20 cellular contexts compared by ENCODE assay signal in genomic region chr17:75500419-75501216, GRCh38. TPM values are rescaled to one million over a fixed set of nuclear protein-coding genes. Genes with fewer than 3 reads are reported as not detected.
DNase-seq lines count a peak whose midpoint lies in the region; ATAC-seq and TF ChIP-seq lines count a peak whose summit lies in the region.
"Had no signal": no experiment of that assay in that cellular context is flagged by ENCODE, and none has a peak within 500 bp of the region (broad histone marks: within the 10 kb centered on the region; RNA-seq: fewer than 3 reads in every experiment).

No MANE protein-coding gene starts in this region.

- peak overlapping the region; percentile 41 for H3K27ac Mint-ChIP-seq in progenitor cell of endocrine pancreas
- H3K27ac Mint-ChIP-seq: activated CD8-positive, alpha-beta memory T cell treated with anti-CD3 and anti-CD28 coated beads, Interleukin-2, amount 10 ng/mL, durations not matched to agents 7 days and 5 days; activated naive CD8-positive, alpha-beta T cell treated with anti-CD3 and anti-CD28 coated beads, Interleukin-2, amount 10 ng/mL, durations not matched to agents 7 days and 5 days; activated T-helper 17 cell treated with anti-CD3 and anti-CD28 coated beads, Interleukin-2, amount 50 U/mL, for 72 hours; IgD-negative memory B cell had no signal

- intact Hi-C loops in PC-3 (cut with micrococcal nuclease), result no loop called here
- intact Hi-C loops in dorsolateral prefrontal cortex (cut with DNase I), result no loop called here

- H3K4me1 Mint-ChIP-seq in progenitor cell of endocrine pancreas (ENCODE audit: low read depth), result no peaks in the 10 kb centered on the region
- H3K4me1 Mint-ChIP-seq: activated T-helper 17 cell treated with anti-CD3 and anti-CD28 coated beads, Interleukin-2, amount 50 U/mL, for 72 hours; IgD-negative memory B cell had no signal

- no peak for TF ChIP-seq EP300 in upper lobe of left lung (IDR thresholded peaks at IDR 0.05)

- BruUV-seq in PC-3 (replicated peaks; lab: Mats Ljungman, UMichigan), result TSS peak; percentile 3

- no peaks in the 10 kb centered on the region for H3K9me2 ChIP-seq in PC-3 (replicated peaks; ENCODE audit: low read length)

- H3K79me2 ChIP-seq in PC-3 (ENCODE audit: low read length), result no peaks in the 10 kb centered on the region

- TF ChIP-seq CTCF in PC-3 (conservative IDR thresholded peaks at IDR 0.05; ENCODE audit: low read depth, low read length) (no peak), dorsolateral prefrontal cortex (IDR thresholded peaks at IDR 0.05 in 54 of 56, conservative IDR thresholded peaks at IDR 0.05 in 2 of 56; ENCODE audit: low read depth in 1 of 56, partially characterized antibody in 56 of 56) (no peak), progenitor cell of endocrine pancreas (IDR thresholded peaks at IDR 0.05; ENCODE audit: unreplicated experiment) (no peak), upper lobe of left lung (IDR thresholded peaks at IDR 0.05) (no peak)

- no peak overlapping the region for H3K4me3 ChIP-seq in PC-3 (ENCODE audit: low read length)
- no peak overlapping the region for H3K4me3 ChIP-seq in dorsolateral prefrontal cortex
- no peak overlapping the region for H3K4me3 ChIP-seq in upper lobe of left lung
- H3K4me3 ChIP-seq: body of pancreas, suprapubic skin had no signal

- peaks cover 4% of the 10 kb centered on the region for H3K36me3 Mint-ChIP-seq in progenitor cell of endocrine pancreas (ENCODE audit: insufficient read depth)

- 81 to 93% methylated on average over 3 to 17 of the region's 17 CpGs for WGBS in upper lobe of left lung, 2 donors

- H2AFZ ChIP-seq in PC-3 (ENCODE audit: low read length), result no peak overlapping the region

- POLR2A ChIA-PET in PC-3 (lab: Charles Lee; ENCODE audit: unreplicated experiment), result no interaction called here

- H3K9me3 Mint-ChIP-seq in progenitor cell of endocrine pancreas (ENCODE audit: low read depth), result no peaks in the 10 kb centered on the region
- H3K9me3 Mint-ChIP-seq: activated naive CD8-positive, alpha-beta T cell treated with anti-CD3 and anti-CD28 coated beads, Interleukin-2, amount 10 ng/mL, durations not matched to agents 7 days and 5 days; activated T-helper 17 cell treated with anti-CD3 and anti-CD28 coated beads, Interleukin-2, amount 50 U/mL, for 72 hours; IgD-negative memory B cell had no signal

- ATAC-seq in PC-3 (no peak), upper lobe of left lung (ENCODE audit: low FRiP score in 2 of 2) (no peak), HG02840 (IDR thresholded peaks at IDR 0.05; ENCODE audit: low FRiP score, unreplicated experiment) (no peak), GM19324 (IDR thresholded peaks at IDR 0.05; ENCODE audit: low FRiP score, unreplicated experiment) (no peak)
- ATAC-seq: activated CD8-positive, alpha-beta memory T cell treated with anti-CD3 and anti-CD28 coated beads, Interleukin-2, amount 10 ng/mL, durations not matched to agents 7 days and 5 days; activated T-helper 17 cell treated with anti-CD3 and anti-CD28 coated beads, Interleukin-2, amount 50 U/mL, for 72 hours; body of pancreas had no signal

- CTCF ChIA-PET in PC-3 (lab: Charles Lee), result no interaction called here

- H3K36me3 ChIP-seq in PC-3 (ENCODE audit: low read depth, low read length) (peaks cover 22% of the 10 kb centered on the region; the same call in 1 of the 2 replicates), upper lobe of left lung (peaks cover 4 to 97% (median 77%) of the 10 kb centered on the region in 4 donors)

- H3K27me3 ChIP-seq in PC-3 (ENCODE audit: low read length), result no peaks in the 10 kb centered on the region
- no peaks in the 10 kb centered on the region for H3K27me3 ChIP-seq in dorsolateral prefrontal cortex
- H3K27me3 ChIP-seq in upper lobe of left lung, result no peaks in the 10 kb centered on the region
- H3K27me3 ChIP-seq: body of pancreas, suprapubic skin had no signal

- H3K9me3 ChIP-seq in PC-3 (ENCODE audit: low read length) (no peaks in the 10 kb centered on the region), upper lobe of left lung (no peaks in the 10 kb centered on the region)
- H3K9me3 ChIP-seq: body of pancreas, suprapubic skin had no signal

- no peaks in the 10 kb centered on the region for H3F3A ChIP-seq in PC-3 (ENCODE audit: low read length, unreplicated experiment)

- DNase-seq in PC-3 (no peak), dorsolateral prefrontal cortex (no peak), progenitor cell of endocrine pancreas (ENCODE audit: low spot score, unreplicated experiment) (no peak), upper lobe of left lung (peak in 1 of 2 donors; percentile 47), middle frontal gyrus (ENCODE audit: extremely low spot score, low spot score) (no peak)
- DNase-seq: activated CD4-positive, alpha-beta T cell treated with anti-CD3 and anti-CD28 coated beads for 48 hours; activated CD8-positive, alpha-beta memory T cell treated with anti-CD3 and anti-CD28 coated beads, Interleukin-2, amount 10 ng/mL, durations not matched to agents 7 days and 5 days; activated naive CD8-positive, alpha-beta T cell treated with anti-CD3 and anti-CD28 coated beads, Interleukin-2, amount 10 ng/mL, durations not matched to agents 7 days and 5 days; body of pancreas; DMS79 treated with DMSO at 0.1 percent for 48 hours; MM.1S; NCI-H146; NCI-H2171 treated with DMSO at 0.1 percent for 48 hours; SHP77 treated with DMSO at 0.1 percent for 48 hours had no signal

- no peak overlapping the region for H3K9ac ChIP-seq in PC-3 (ENCODE audit: low read length)

- no peaks in the 10 kb centered on the region for H3K27me3 Mint-ChIP-seq in progenitor cell of endocrine pancreas
- H3K27me3 Mint-ChIP-seq: activated CD8-positive, alpha-beta memory T cell treated with anti-CD3 and anti-CD28 coated beads, Interleukin-2, amount 10 ng/mL, durations not matched to agents 7 days and 5 days; activated naive CD8-positive, alpha-beta T cell treated with anti-CD3 and anti-CD28 coated beads, Interleukin-2, amount 10 ng/mL, durations not matched to agents 7 days and 5 days; activated T-helper 17 cell treated with anti-CD3 and anti-CD28 coated beads, Interleukin-2, amount 50 U/mL, for 72 hours; IgD-negative memory B cell had no signal

- TF ChIP-seq POLR2A in upper lobe of left lung (IDR thresholded peaks at IDR 0.05), result no peak

- H4K20me1 ChIP-seq in PC-3 (ENCODE audit: low read length), result no peaks in the 10 kb centered on the region

- H3K4me2 ChIP-seq in PC-3 (ENCODE audit: low read length), result no peak overlapping the region

- no peak overlapping the region for H3K4me3 Mint-ChIP-seq in progenitor cell of endocrine pancreas (ENCODE audit: low read depth)
- H3K4me3 Mint-ChIP-seq: activated CD8-positive, alpha-beta memory T cell treated with anti-CD3 and anti-CD28 coated beads, Interleukin-2, amount 10 ng/mL, durations not matched to agents 7 days and 5 days; activated naive CD8-positive, alpha-beta T cell treated with anti-CD3 and anti-CD28 coated beads, Interleukin-2, amount 10 ng/mL, durations not matched to agents 7 days and 5 days; activated T-helper 17 cell treated with anti-CD3 and anti-CD28 coated beads, Interleukin-2, amount 50 U/mL, for 72 hours; IgD-negative memory B cell had no signal

- H3K4me1 ChIP-seq in PC-3 (ENCODE audit: insufficient read depth, low read length), result no peaks in the 10 kb centered on the region
- H3K4me1 ChIP-seq in upper lobe of left lung, result peaks cover 19 to 54% (median 30%) of the 10 kb centered on the region in 4 donors
- H3K4me1 ChIP-seq: body of pancreas had no signal

- no peak overlapping the region for H3K27ac ChIP-seq in PC-3 (ENCODE audit: low read length)
- H3K27ac ChIP-seq in dorsolateral prefrontal cortex, result peak overlapping the region in 58 of 59 donors; percentile 61 to 99 (median 90)
- peak overlapping the region in 3 of 4 donors; percentile 26 to 62 (median 57) for H3K27ac ChIP-seq in upper lobe of left lung
- H3K27ac ChIP-seq: body of pancreas, HL-60 had no signal

RNA-seq across cellular contexts. Expression of gene CASKIN2, which starts 14.7 kb away (rescaled TPM):
- 22.0 and 28.3 TPM in 2 replicates for total RNA-seq in PC-3 (2014; rRNA removed)
- 10 to 100 TPM; 23.3 to 80.3 (median 41.6) TPM for total RNA-seq in dorsolateral prefrontal cortex
- total RNA-seq in progenitor cell of endocrine pancreas, result 47.6 and 50.6 TPM in 2 replicates
- 100 to 1,000 TPM in 1 of 6 donors, 10 to 100 TPM in 5; 24.1 to 113 (median 48.5) TPM for total RNA-seq in upper lobe of left lung

RNA-seq across cellular contexts. Expression of gene TSEN54, which starts 15.7 kb away (rescaled TPM):
- total RNA-seq in PC-3 (2014; rRNA removed), result 61.6 and 70.4 TPM in 2 replicates
- total RNA-seq in dorsolateral prefrontal cortex, result 10 to 100 TPM; 14.4 to 45.4 (median 27.2) TPM
- 56.0 and 56.4 TPM in 2 replicates for total RNA-seq in progenitor cell of endocrine pancreas
- total RNA-seq in upper lobe of left lung, result 100 to 1,000 TPM in 2 of 6 donors, 10 to 100 TPM in 4; 19.5 to 125 (median 31.3) TPM

RNA-seq across cellular contexts. Expression of gene LLGL2, which starts 24.9 kb away (rescaled TPM):
- total RNA-seq in PC-3 (2014; rRNA removed) (92.9 and 122 TPM in 2 replicates), dorsolateral prefrontal cortex (10 to 100 TPM in 65 of 120 experiments, 1 to 10 TPM in 55; 3.2 to 31.5 (median 10.6) TPM), progenitor cell of endocrine pancreas (232 and 235 TPM in 2 replicates), upper lobe of left lung (100 to 1,000 TPM; 113 to 256 (median 175) TPM)

RNA-seq across cellular contexts. Expression of gene TMEM94, which starts 44.2 kb away (rescaled TPM):
- 45.6 and 88.3 TPM in 2 replicates for total RNA-seq in PC-3 (2014; rRNA removed)
- total RNA-seq in dorsolateral prefrontal cortex, result 100 to 1,000 TPM in 117 of 120 experiments, 10 to 100 TPM in 3; 78.0 to 220 (median 129) TPM
- 168 and 197 TPM in 2 replicates for total RNA-seq in progenitor cell of endocrine pancreas
- total RNA-seq in upper lobe of left lung, result 100 to 1,000 TPM in 2 of 6 donors, 10 to 100 TPM in 4; 62.3 to 320 (median 90.5) TPM
